In genomic region chr14:87109271-87109670, GRCh38 we compare ENCODE assay signal across 15 cellular contexts.
"Had no signal": no experiment of that assay in that cellular context is flagged by ENCODE, and none has a peak within 500 bp of the region (broad histone marks: within the 10 kb centered on the region; RNA-seq: fewer than 3 reads in every experiment).

No MANE protein-coding gene starts in this region.

- DNase-seq: effector memory CD4-positive, alpha-beta T cell; kidney glomerular epithelial cell; natural killer cell; ovary; right cardiac atrium; stimulated activated CD4-positive, alpha-beta T cell treated with anti-CD3 and anti-CD28 coated beads, Interleukin-2, amount 100 ng/mL, for 48 hours; stimulated activated naive CD4-positive, alpha-beta T cell treated with Interleukin-2 at 50 U/mL for 16 hours; trophoblast cell had no signal

- H3K4me3 ChIP-seq: heart left ventricle, ovary, smooth muscle cell had no signal

- H3K4me1 Mint-ChIP-seq: natural killer cell, neural crest cell had no signal

- H3K9me3 ChIP-seq: heart left ventricle, ovary had no signal

- H3K4me3 Mint-ChIP-seq: mesothelial cell of epicardium, natural killer cell, neural crest cell had no signal

- H3K36me3 ChIP-seq: heart left ventricle, ovary had no signal

- H3K36me3 Mint-ChIP-seq: mesothelial cell of epicardium had no signal

- H3K4me1 ChIP-seq: heart left ventricle had no signal

- H3K27ac ChIP-seq: heart left ventricle, ovary had no signal

- H3K27me3 ChIP-seq: heart left ventricle, ovary had no signal

- H3K27ac Mint-ChIP-seq: mesothelial cell of epicardium, natural killer cell, progenitor cell of endocrine pancreas had no signal

- H3K27me3 Mint-ChIP-seq: progenitor cell of endocrine pancreas had no signal

- ATAC-seq: esophagus mucosa, natural killer cell, right cardiac atrium had no signal

- FAIRE-seq: endometrium had no signal

- H3K9me3 Mint-ChIP-seq: neural crest cell had no signal
